Comparison of ENCODE assay signal across 10 cellular contexts in the genomic region with DNA sequence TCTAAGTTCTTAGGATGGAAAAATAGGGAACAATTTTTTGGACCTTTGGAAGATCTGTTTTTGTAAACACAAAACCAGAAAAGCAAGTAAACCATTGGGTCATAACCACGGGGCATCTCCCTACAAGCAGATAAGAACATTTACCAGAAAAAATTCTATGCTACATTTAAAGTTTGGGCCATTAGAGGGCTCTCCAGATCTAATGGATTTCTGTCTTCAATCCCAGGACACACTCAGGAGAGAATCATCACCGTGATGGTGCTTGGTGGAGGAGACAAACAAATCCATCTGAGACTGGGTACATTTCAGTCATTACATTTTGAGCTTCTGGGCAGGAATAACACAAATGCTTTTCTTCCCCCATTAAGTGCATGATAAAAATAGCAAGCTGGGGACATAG.
DNase-seq lines count a peak whose midpoint lies in the region; ATAC-seq and TF ChIP-seq lines count a peak whose summit lies in the region.
"Had no signal": no experiment of that assay in that cellular context is flagged by ENCODE, and none has a peak within 500 bp of the region (broad histone marks: within the 10 kb centered on the region; RNA-seq: fewer than 3 reads in every experiment).

No MANE protein-coding gene starts in this region.

- H3K4me1 Mint-ChIP-seq in natural killer cell treated with Interleukin-12 subunit alpha and Interleukin-12 subunit beta and Interleukin-15 and Interleukin-18, amount 100 ng/mL, for 72 hours (ENCODE audit: low read depth in 2 of 2): no peaks in the 10 kb centered on the region
- H3K4me1 Mint-ChIP-seq: activated naive CD4-positive, alpha-beta T cell treated with anti-CD3 and anti-CD28 coated beads, Interleukin-2, amount 50 U/mL, for 24 hours; IgD-negative memory B cell had no signal

- no peaks in the 10 kb centered on the region for H3K36me3 Mint-ChIP-seq in natural killer cell treated with Interleukin-12 subunit alpha and Interleukin-12 subunit beta and Interleukin-15 and Interleukin-18, amount 100 ng/mL, for 72 hours

- no peaks in the 10 kb centered on the region for H3K9me3 Mint-ChIP-seq in natural killer cell treated with Interleukin-12 subunit alpha and Interleukin-12 subunit beta and Interleukin-15 and Interleukin-18, amount 100 ng/mL, for 72 hours
- H3K9me3 Mint-ChIP-seq: activated naive CD4-positive, alpha-beta T cell treated with anti-CD3 and anti-CD28 coated beads, Interleukin-2, amount 50 U/mL, for 24 hours had no signal

- no peak for TF ChIP-seq POLR2A in gastrocnemius medialis (IDR thresholded peaks at IDR 0.05)

- no peak overlapping the region for H3K4me3 Mint-ChIP-seq in natural killer cell treated with Interleukin-12 subunit alpha and Interleukin-12 subunit beta and Interleukin-15 and Interleukin-18, amount 100 ng/mL, for 72 hours
- H3K4me3 Mint-ChIP-seq: activated naive CD4-positive, alpha-beta T cell treated with anti-CD3 and anti-CD28 coated beads, Interleukin-2, amount 50 U/mL, for 24 hours; IgD-negative memory B cell had no signal

- no peaks in the 10 kb centered on the region for H3K9me3 ChIP-seq in NT2/D1 (ENCODE audit: insufficient read depth, low read length)
- H3K9me3 ChIP-seq in gastrocnemius medialis: no peaks in the 10 kb centered on the region

- in situ Hi-C loops in gastrocnemius medialis (cut with MboI; ENCODE audit: low sequenced_read_pairs in 4 of 4): no loop called here

- H3K4me1 ChIP-seq in NT2/D1 (ENCODE audit: insufficient read depth, insufficient read length) (peaks cover 2% of the 10 kb centered on the region), gastrocnemius medialis (peaks cover 0 to 2% of the 10 kb centered on the region in 2 donors)

- peak; percentile 34 for DNase-seq in SIG-M5 treated with dmso at 0.1 percent for 504 hours (lab: John Stamatoyannopoulos, UW; ENCODE audit: unreplicated experiment)
- no peak for DNase-seq in SIG-M5 (lab: John Stamatoyannopoulos, UW)
- peak; percentile 27 for DNase-seq in NT2/D1 (ENCODE audit: low read depth, low spot score)
- DNase-seq in foreskin fibroblast: peak; percentile 7 to 62
- peak; percentile 62 for DNase-seq in superior temporal gyrus (ENCODE audit: extremely low spot score)
- no peak for DNase-seq in natural killer cell treated with Interleukin-12 subunit alpha and Interleukin-12 subunit beta and Interleukin-15 and Interleukin-18, amount 100 ng/mL, for 72 hours (ENCODE audit: low spot score)
- DNase-seq in gastrocnemius medialis: no peak
- no peak for DNase-seq in activated CD8-positive, alpha-beta memory T cell treated with anti-CD3 and anti-CD28 coated beads, Interleukin-2, amount 50 U/mL, for 48 hours

- H3K4me3 ChIP-seq in NT2/D1 (ENCODE audit: insufficient read length, low read depth) (no peak overlapping the region), foreskin fibroblast (ENCODE audit: low read depth in 1 of 2, low read length in 2 of 2) (no peak overlapping the region), gastrocnemius medialis (no peak overlapping the region)

- H3K27ac ChIP-seq in gastrocnemius medialis: no peak overlapping the region

- H3K27me3 ChIP-seq in NT2/D1 (ENCODE audit: insufficient read depth, insufficient read length) (no peaks in the 10 kb centered on the region), gastrocnemius medialis (no peaks in the 10 kb centered on the region)

- no peak overlapping the region for H3K27ac Mint-ChIP-seq in natural killer cell treated with Interleukin-12 subunit alpha and Interleukin-12 subunit beta and Interleukin-15 and Interleukin-18, amount 100 ng/mL, for 72 hours
- H3K27ac Mint-ChIP-seq: activated naive CD4-positive, alpha-beta T cell treated with anti-CD3 and anti-CD28 coated beads, Interleukin-2, amount 50 U/mL, for 24 hours; IgD-negative memory B cell had no signal

- intact Hi-C loops in gastrocnemius medialis (cut with DNase I; ENCODE audit: low total_unique reads): no loop called here

- TF ChIP-seq CTCF in foreskin fibroblast (IDR thresholded peaks at IDR 0.05; ENCODE audit: low read depth, low read length) (peak; percentile 49), gastrocnemius medialis (IDR thresholded peaks at IDR 0.05 in 4 of 5, conservative IDR thresholded peaks at IDR 0.05 in 1 of 5) (no peak)

- H3K36me3 ChIP-seq in NT2/D1 (ENCODE audit: insufficient read depth, insufficient read length, low read length): no peaks in the 10 kb centered on the region
- H3K36me3 ChIP-seq in gastrocnemius medialis: no peaks in the 10 kb centered on the region

- no peak for ATAC-seq in natural killer cell treated with Interleukin-12 subunit alpha and Interleukin-12 subunit beta and Interleukin-15 and Interleukin-18, amount 100 ng/mL, for 72 hours
- ATAC-seq in gastrocnemius medialis: no peak

- H3K9ac ChIP-seq in NT2/D1 (ENCODE audit: insufficient read length, low read depth): no peak overlapping the region

- H3K27me3 Mint-ChIP-seq in natural killer cell treated with Interleukin-12 subunit alpha and Interleukin-12 subunit beta and Interleukin-15 and Interleukin-18, amount 100 ng/mL, for 72 hours: peaks cover 8 to 11% of the 10 kb centered on the region in 2 donors
- H3K27me3 Mint-ChIP-seq: activated naive CD4-positive, alpha-beta T cell treated with anti-CD3 and anti-CD28 coated beads, Interleukin-2, amount 50 U/mL, for 24 hours had no signal

Comparison
In these comparisons a context has a peak if more than half of its experiments do, and no peak if none do; other contexts are left out.
1. DNase-seq: peak in SIG-M5 treated with dmso at 0.1 percent for 504 hours (single experiment), NT2/D1 (single experiment), foreskin fibroblast (2 of 2) and superior temporal gyrus (single experiment); none in SIG-M5 (single experiment), natural killer cell treated with Interleukin-12 subunit alpha and Interleukin-12 subunit beta and Interleukin-15 and Interleukin-18, amount 100 ng/mL, for 72 hours (single experiment), gastrocnemius medialis (0 of 2) and activated CD8-positive, alpha-beta memory T cell treated with anti-CD3 and anti-CD28 coated beads, Interleukin-2, amount 50 U/mL, for 48 hours (single experiment).